ENCODE assay signal across 8 cellular contexts in genomic region chr10:46911151-46911876, GRCh38. TPM values are rescaled to one million over a fixed set of nuclear protein-coding genes. Genes with fewer than 3 reads are reported as not detected.
DNase-seq lines count a peak whose midpoint lies in the region; ATAC-seq and TF ChIP-seq lines count a peak whose summit lies in the region.
"Not testable (repeated sequence)": the region's sequence is repeated elsewhere in the genome, so short reads cannot be mapped to it uniquely, and the experiment has no call there.

Gene PTPN20, plus strand, starts transcription at chr10:46911428. Its CDS starts 21,072 bp downstream, at chr10:46932500.

- peak within 1 kb of the TSS; percentile 40 for H3K4me3 Mint-ChIP-seq in activated naive CD8-positive, alpha-beta T cell
- not testable (repeated sequence) for H3K4me3 Mint-ChIP-seq in endodermal cell
- peak within 1 kb of the TSS in 1 of 5 donors; percentile 32 for H3K4me3 Mint-ChIP-seq in immature natural killer cell

- not testable (repeated sequence) for H3K9me3 Mint-ChIP-seq in activated naive CD8-positive, alpha-beta T cell (ENCODE audit: low read depth); endodermal cell; immature natural killer cell

- not testable (repeated sequence) for H3K4me1 ChIP-seq in endodermal cell (ENCODE audit: control insufficient read depth, insufficient read depth, low read length); transverse colon

- in situ Hi-C loops in Caki2 (cut with HindIII; ENCODE audit: low pct_unique_long_range_greater_than_20kb, low sequenced_read_pairs); transverse colon (cut with MboI; ENCODE audit: low pct_ligation_motif_present in 1 of 4, low pct_unique_long_range_greater_than_20kb in 1 of 4, low sequenced_read_pairs in 3 of 4): not testable (repeated sequence)

- H3K27me3 Mint-ChIP-seq in activated naive CD8-positive, alpha-beta T cell; endodermal cell (ENCODE audit: insufficient read depth); immature natural killer cell (ENCODE audit: low read depth in 3 of 3): not testable (repeated sequence)

- TF ChIP-seq CTCF in endodermal cell (conservative IDR thresholded peaks at IDR 0.05); transverse colon (IDR thresholded peaks at IDR 0.05): not testable (repeated sequence)

- not testable (repeated sequence) for H3K36me3 ChIP-seq in endodermal cell (ENCODE audit: control insufficient read depth, insufficient read depth, low read length); transverse colon

- WGBS in endodermal cell (ENCODE audit: insufficient coverage in 1 of 2, insufficient read length in 1 of 2), 2 experiments: 95 to 98% methylated on average over 8 to 19 of the region's 50 CpGs
- 52% methylated on average over 22 of the region's 50 CpGs; no CpG with 5 or more reads in 1 of the 2 donors for WGBS in transverse colon (ENCODE audit: low coverage in 1 of 2), 2 donors

- H3K27me3 ChIP-seq in endodermal cell (ENCODE audit: control insufficient read depth, insufficient read depth, low read length, poor library complexity, severe bottlenecking); transverse colon: not testable (repeated sequence)

- H3K27ac ChIP-seq in endodermal cell (ENCODE audit: low read depth, low read length); transverse colon: not testable (repeated sequence)

- ATAC-seq in HG02571 (IDR thresholded peaks at IDR 0.05; ENCODE audit: unreplicated experiment): peak; percentile 89
- peak; percentile 96 for ATAC-seq in SK-N-SH treated with all-trans-retinoic acid at 6 μM for 48 hours

- not testable (repeated sequence) for H3K9me3 ChIP-seq in endodermal cell (ENCODE audit: control insufficient read depth, low read length); transverse colon

- H3K9ac ChIP-seq in endodermal cell (ENCODE audit: extremely low read depth, low read length, poor library complexity, severe bottlenecking): not testable (repeated sequence)

- H3K27ac Mint-ChIP-seq in activated naive CD8-positive, alpha-beta T cell; endodermal cell; immature natural killer cell: not testable (repeated sequence)

- H3K4me3 ChIP-seq in endodermal cell (ENCODE audit: low read length); transverse colon: not testable (repeated sequence)

- H3K36me3 Mint-ChIP-seq in activated naive CD8-positive, alpha-beta T cell; endodermal cell (ENCODE audit: low read depth); immature natural killer cell: not testable (repeated sequence)

- not testable (repeated sequence) for H3K4me1 Mint-ChIP-seq in activated naive CD8-positive, alpha-beta T cell (ENCODE audit: low read depth); endodermal cell; immature natural killer cell

- intact Hi-C loops in transverse colon (cut with DNase I; ENCODE audit: low total_unique reads): not testable (repeated sequence)

- TF ChIP-seq POLR2A in transverse colon (IDR thresholded peaks at IDR 0.05): not testable (repeated sequence)

- DNase-seq in Caki2 (ENCODE audit: low read depth): peak; percentile 65
- DNase-seq in endodermal cell: peak; percentile 32
- DNase-seq in immature natural killer cell: peak in 2 of 3 donors; percentile 1 to 7
- peak; percentile 15 for DNase-seq in pons (ENCODE audit: low spot score)
- peak; percentile 21 for DNase-seq in transverse colon

- not testable (repeated sequence) for TF ChIP-seq EP300 in transverse colon (IDR thresholded peaks at IDR 0.05; ENCODE audit: low read depth)

RNA-seq across cellular contexts. Expression of gene PTPN20, which starts in this region (rescaled TPM):
- total RNA-seq in Caki2 (2014; rRNA removed; shearing (Covaris generic); ENCODE audit: low replicate concordance): 12.7 and 13.6 TPM in 2 replicates
- total RNA-seq in endodermal cell (under 1 TPM in 1 of 2 donors, not detected in 1; 0.53 TPM), transverse colon (10 to 100 TPM in 1 of 4 donors, 1 to 10 TPM in 2, not detected in 1; 1.6 to 34.0 (median 4.9) TPM)
- not detected for polyA plus RNA-seq in endodermal cell (2013, experiment 1 of 2)
- polyA plus RNA-seq in endodermal cell (2013, experiment 2 of 2): not detected
- polyA plus RNA-seq in immature natural killer cell: 1 to 10 TPM in 1 of 3 donors, under 1 TPM in 1, not detected in 1; 0.71 to 1.5 TPM

Comparison
In these comparisons a context has a peak if more than half of its experiments do, and no peak if none do; other contexts are left out.
1. Peak in DNase-seq in endodermal cell; RNA of the gene not detected or under 1 TPM.
2. DNase-seq: peak in every context shown above with its lines; median percentile 65 in Caki2; 32 in endodermal cell; 21 in transverse colon; 15 in pons; 4 in immature natural killer cell.